In the genomic region with DNA sequence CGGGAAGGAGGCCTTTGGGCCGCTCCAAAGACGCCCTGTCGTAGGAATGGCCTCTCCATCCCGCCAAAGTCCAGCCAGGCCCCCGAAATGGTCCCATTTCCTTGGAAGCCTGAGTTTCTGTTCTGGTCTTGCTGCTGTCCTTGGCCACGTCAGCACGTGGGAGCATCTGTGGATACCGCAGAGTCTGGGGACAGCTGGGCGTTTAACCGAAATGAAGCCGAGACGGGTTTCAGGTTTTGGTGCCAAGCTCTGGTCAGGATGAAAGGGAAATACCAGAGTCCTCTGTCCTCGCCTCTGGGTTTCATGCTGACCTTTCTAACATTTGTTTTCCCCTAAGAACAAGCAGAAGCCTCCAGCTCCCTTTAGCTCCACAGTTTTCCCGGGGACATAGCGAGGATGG, we compare ENCODE assay signal across 28 cellular contexts. TPM values are rescaled to one million over a fixed set of nuclear protein-coding genes. Genes with fewer than 3 reads are reported as not detected.
"Had no signal": no experiment of that assay in that cellular context is flagged by ENCODE, and none has a peak within 500 bp of the region (broad histone marks: within the 10 kb centered on the region; RNA-seq: fewer than 3 reads in every experiment).

No MANE protein-coding gene starts in this region.

- ATAC-seq: activated CD4-positive, CD25-positive, alpha-beta regulatory T cell treated with anti-CD3 and anti-CD28 coated beads, Interleukin-2, amount 50 U/mL, for 24 hours; activated T-helper 17 cell treated with anti-CD3 and anti-CD28 coated beads, Interleukin-2, amount 50 U/mL, for 72 hours; Panc1 had no signal

- H3K27me3 Mint-ChIP-seq: activated T-helper 17 cell treated with anti-CD3 and anti-CD28 coated beads, Interleukin-2, amount 50 U/mL, for 72 hours had no signal

- H3K9me3 Mint-ChIP-seq: activated naive CD4-positive, alpha-beta T cell treated with anti-CD3 and anti-CD28 coated beads for 36 hours; activated T-helper 17 cell treated with anti-CD3 and anti-CD28 coated beads, Interleukin-2, amount 50 U/mL, for 72 hours; T-helper 1 cell treated with Interleukin-12 subunit alpha and Interleukin-12 subunit beta and Interleukin-4 antibody, amounts not matched to agents 30 μg/mL and 1 μg/mL, for 36 hours had no signal

- H3K27ac Mint-ChIP-seq: activated naive CD4-positive, alpha-beta T cell treated with anti-CD3 and anti-CD28 coated beads for 36 hours; activated naive CD8-positive, alpha-beta T cell; activated T-helper 17 cell treated with anti-CD3 and anti-CD28 coated beads, Interleukin-2, amount 50 U/mL, for 72 hours; brain; T-helper 1 cell treated with Interleukin-12 subunit alpha and Interleukin-12 subunit beta and Interleukin-4 antibody, amounts not matched to agents 30 μg/mL and 1 μg/mL, for 36 hours had no signal

- FAIRE-seq: astrocyte had no signal

- H3K4me3 Mint-ChIP-seq: activated naive CD4-positive, alpha-beta T cell treated with anti-CD3 and anti-CD28 coated beads for 36 hours; activated naive CD8-positive, alpha-beta T cell; activated T-helper 17 cell treated with anti-CD3 and anti-CD28 coated beads, Interleukin-2, amount 50 U/mL, for 72 hours; brain; T-helper 1 cell treated with Interleukin-12 subunit alpha and Interleukin-12 subunit beta and Interleukin-4 antibody, amounts not matched to agents 30 μg/mL and 1 μg/mL, for 36 hours had no signal

- DNase-seq: activated CD4-positive, alpha-beta T cell treated with anti-CD3 and anti-CD28 coated beads for 48 hours; activated CD4-positive, alpha-beta T cell treated with anti-CD3 and anti-CD28 coated beads, Interleukin-2, amount 50 U/mL, for 48 hours; activated gamma-delta T cell; activated naive CD4-positive, alpha-beta T cell treated with anti-CD3 and anti-CD28 coated beads for 36 hours; activated T-cell treated with anti-CD3 and anti-CD28 coated beads for 4 hours; activated T-cell treated with anti-CD3 and anti-CD28 coated beads, Interleukin-2, amount 50 U/mL, for 48 hours; amygdala; KG1; NCI-H1092; NCI-H1417; NCI-H1930; NCI-H2171 treated with DMSO at 0.1 percent for 48 hours; NCI-H345; NCI-H510A treated with DMSO at 0.1 percent for 48 hours; NCI-H69; NK-92 treated with Interleukin-12 subunit alpha and Interleukin-12 subunit beta, amount 100 ng/mL, for 24 hours; OCI-M1; SHP77 treated with DMSO at 0.1 percent for 48 hours had no signal

- H3K36me3 Mint-ChIP-seq: activated naive CD8-positive, alpha-beta T cell; brain had no signal

- H3K4me1 Mint-ChIP-seq: activated T-helper 17 cell treated with anti-CD3 and anti-CD28 coated beads, Interleukin-2, amount 50 U/mL, for 72 hours had no signal

RNA-seq across cellular contexts. Expression of gene SHOX, which starts 19.7 kb away (rescaled TPM):
- total RNA-seq: activated naive CD4-positive, alpha-beta T cell treated with anti-CD3 and anti-CD28 coated beads for 36 hours; activated T-helper 17 cell treated with anti-CD3 and anti-CD28 coated beads, Interleukin-2, amount 50 U/mL, for 72 hours; astrocyte; LHCN-M2; M059J; SK-MEL-5 had no signal
